ENCODE assay signal across 8 cellular contexts in genomic region chr3:23202921-23203650, GRCh38. TPM values are rescaled to one million over a fixed set of nuclear protein-coding genes. Genes with fewer than 3 reads are reported as not detected.
DNase-seq lines count a peak whose midpoint lies in the region; ATAC-seq and TF ChIP-seq lines count a peak whose summit lies in the region.

Gene UBE2E2 (plus strand): TSS chr3:23203327.

- H2BK12ac ChIP-seq in mesenchymal stem cell (ENCODE audit: low read length in 2 of 2), result peak within 1 kb of the TSS; percentile 77 to 90

- H3K27ac ChIP-seq in 22Rv1, result peak within 1 kb of the TSS; percentile 66
- peak within 1 kb of the TSS; percentile 40 for H3K27ac ChIP-seq in endodermal cell (ENCODE audit: low read depth, low read length)
- no peak within 1 kb of the TSS for H3K27ac ChIP-seq in mesenchymal stem cell (ENCODE audit: low read length, poor library complexity, severe bottlenecking)

- H3K9me3 ChIP-seq in endodermal cell (ENCODE audit: control insufficient read depth, low read length), result no peaks in the 10 kb centered on the region
- H3K9me3 ChIP-seq in mesenchymal stem cell (ENCODE audit: control insufficient read depth, low read length), result no peaks in the 10 kb centered on the region

- H3K14ac ChIP-seq in mesenchymal stem cell (ENCODE audit: low read length in 2 of 2), result peak within 1 kb of the TSS in 1 of 2 experiments; percentile 84

- H3K9ac ChIP-seq in endodermal cell (ENCODE audit: extremely low read depth, low read length, poor library complexity, severe bottlenecking) (peak within 1 kb of the TSS; percentile 74), mesenchymal stem cell (ENCODE audit: low read length) (peak within 1 kb of the TSS; percentile 91)

- H3K23ac ChIP-seq in mesenchymal stem cell (ENCODE audit: low read length in 2 of 2), result peak within 1 kb of the TSS in 1 of 2 experiments; percentile 97

- no peak for TF ChIP-seq CTCF in 22Rv1 (IDR thresholded peaks at IDR 0.05)
- no peak for TF ChIP-seq CTCF in endodermal cell (conservative IDR thresholded peaks at IDR 0.05)

- ATAC-seq in GM18517 (IDR thresholded peaks at IDR 0.05; ENCODE audit: unreplicated experiment) (peak; percentile 75), HG02970 (IDR thresholded peaks at IDR 0.05; ENCODE audit: low FRiP score, unreplicated experiment) (peak; percentile 78)
- ATAC-seq in activated CD8-positive, alpha-beta T cell treated with anti-CD3 and anti-CD28 coated beads, Interleukin-2, amount 10 ng/mL, durations not matched to agents 7 days and 5 days, result peak; percentile 74

- POLR2A ChIA-PET in activated CD8-positive, alpha-beta T cell treated with anti-CD3 and anti-CD28 coated beads, Interleukin-2, amount 10 ng/mL, durations not matched to agents 7 days and 5 days (lab: Charles Lee), result interaction anchor here (0.6 kb wide), 1 partner anchor 71 kb away, joined by 3 read pairs; no protein-coding TSS in a partner anchor

- H3K36me3 Mint-ChIP-seq in activated CD8-positive, alpha-beta T cell treated with anti-CD3 and anti-CD28 coated beads, Interleukin-2, amount 10 ng/mL, durations not matched to agents 7 days and 5 days (ENCODE audit: low read depth), result no peaks in the 10 kb centered on the region
- no peaks in the 10 kb centered on the region for H3K36me3 Mint-ChIP-seq in endodermal cell (ENCODE audit: low read depth)

- H3K27ac Mint-ChIP-seq in activated CD8-positive, alpha-beta T cell treated with anti-CD3 and anti-CD28 coated beads, Interleukin-2, amount 10 ng/mL, durations not matched to agents 7 days and 5 days, result peak within 1 kb of the TSS; percentile 73
- peak within 1 kb of the TSS; percentile 60 for H3K27ac Mint-ChIP-seq in endodermal cell

- no peak within 1 kb of the TSS for H2AK5ac ChIP-seq in mesenchymal stem cell (ENCODE audit: low read length, severe bottlenecking)

- peak within 1 kb of the TSS; percentile 76 for H2AFZ ChIP-seq in mesenchymal stem cell (ENCODE audit: low read depth, low read length)

- H3K4ac ChIP-seq in mesenchymal stem cell (ENCODE audit: low read depth in 1 of 2, low read length in 2 of 2), result peak within 1 kb of the TSS; percentile 64 to 89

- peaks cover 20% of the 10 kb centered on the region for H3K27me3 Mint-ChIP-seq in activated CD8-positive, alpha-beta T cell treated with anti-CD3 and anti-CD28 coated beads, Interleukin-2, amount 10 ng/mL, durations not matched to agents 7 days and 5 days (ENCODE audit: low read depth)
- peaks cover 43% of the 10 kb centered on the region for H3K27me3 Mint-ChIP-seq in endodermal cell (ENCODE audit: insufficient read depth)

- peak within 1 kb of the TSS; percentile 100 for H2BK15ac ChIP-seq in mesenchymal stem cell (ENCODE audit: low read depth, poor library complexity, severe bottlenecking)

- H3K36me3 ChIP-seq in endodermal cell (ENCODE audit: control insufficient read depth, insufficient read depth, low read length), result no peaks in the 10 kb centered on the region
- no peaks in the 10 kb centered on the region for H3K36me3 ChIP-seq in mesenchymal stem cell (ENCODE audit: control insufficient read depth in 1 of 2, insufficient read depth in 2 of 2, low read depth in 1 of 2, low read length in 2 of 2)

- peak within 1 kb of the TSS; percentile 90 for H3K4me3 Mint-ChIP-seq in activated CD8-positive, alpha-beta T cell treated with anti-CD3 and anti-CD28 coated beads, Interleukin-2, amount 10 ng/mL, durations not matched to agents 7 days and 5 days
- H3K4me3 Mint-ChIP-seq in endodermal cell, result peak within 1 kb of the TSS; percentile 78

- H4K8ac ChIP-seq in mesenchymal stem cell (ENCODE audit: low read length), result peak within 1 kb of the TSS; percentile 99

- DNase-seq in NCI-H226 (peak; percentile 38), endodermal cell (peak; percentile 91), mesenchymal stem cell (peak; percentile 62)
- peak; percentile 58 for DNase-seq in activated CD8-positive, alpha-beta T cell treated with anti-CD3 and anti-CD28 coated beads, Interleukin-2, amount 10 ng/mL, durations not matched to agents 7 days and 5 days
- peak; percentile 16 for DNase-seq in stimulated activated CD8-positive, alpha-beta memory T cell treated with anti-CD3 and anti-CD28 coated beads, Interleukin-15, amount 100 ng/mL, for 24 hours (ENCODE audit: low read depth)

- peaks cover 22% of the 10 kb centered on the region for H3K27me3 ChIP-seq in endodermal cell (ENCODE audit: control insufficient read depth, insufficient read depth, low read length, poor library complexity, severe bottlenecking)
- peaks cover 0 to 6% of the 10 kb centered on the region in 2 experiments for H3K27me3 ChIP-seq in mesenchymal stem cell (ENCODE audit: control insufficient read depth in 1 of 2, insufficient read depth in 1 of 2, low read length in 2 of 2)

- H3K4me1 ChIP-seq in endodermal cell (ENCODE audit: control insufficient read depth, insufficient read depth, low read length) (peaks cover 15% of the 10 kb centered on the region), mesenchymal stem cell (ENCODE audit: control insufficient read depth, insufficient read depth, low read depth, low read length) (peaks cover 4% of the 10 kb centered on the region)

- H3K4me1 Mint-ChIP-seq in activated CD8-positive, alpha-beta T cell treated with anti-CD3 and anti-CD28 coated beads, Interleukin-2, amount 10 ng/mL, durations not matched to agents 7 days and 5 days (ENCODE audit: low read depth), result peaks cover 20% of the 10 kb centered on the region
- H3K4me1 Mint-ChIP-seq in endodermal cell, result peaks cover 28% of the 10 kb centered on the region

- H4K91ac ChIP-seq in mesenchymal stem cell (ENCODE audit: low read length), result peak within 1 kb of the TSS; percentile 92

- H3K79me1 ChIP-seq in mesenchymal stem cell (replicated peaks; ENCODE audit: low read length, poor library complexity, severe bottlenecking), result peaks cover 6% of the 10 kb centered on the region

- H3K4me3 ChIP-seq in endodermal cell (ENCODE audit: low read length) (peak within 1 kb of the TSS; percentile 94), mesenchymal stem cell (ENCODE audit: insufficient read depth in 1 of 2, low read depth in 1 of 2, low read length in 2 of 2) (peak within 1 kb of the TSS; percentile 88 to 99)

- peak within 1 kb of the TSS; percentile 92 to 95 for H3K18ac ChIP-seq in mesenchymal stem cell (ENCODE audit: low read depth in 1 of 2, low read length in 2 of 2)

- 0% methylated on average over 18 to 97 of the region's 99 CpGs for WGBS in endodermal cell (ENCODE audit: insufficient coverage in 1 of 2, insufficient read length in 1 of 2), 2 experiments
- WGBS in mesenchymal stem cell, result under 1% methylated on average over 36 of the region's 99 CpGs

- H3K9me3 Mint-ChIP-seq in activated CD8-positive, alpha-beta T cell treated with anti-CD3 and anti-CD28 coated beads, Interleukin-2, amount 10 ng/mL, durations not matched to agents 7 days and 5 days (ENCODE audit: insufficient read depth), result no peaks in the 10 kb centered on the region
- H3K9me3 Mint-ChIP-seq in endodermal cell, result no peaks in the 10 kb centered on the region

- CTCF ChIA-PET in activated CD8-positive, alpha-beta T cell treated with anti-CD3 and anti-CD28 coated beads, Interleukin-2, amount 10 ng/mL, durations not matched to agents 7 days and 5 days (lab: Charles Lee), result no interaction called here

- peak within 1 kb of the TSS; percentile 77 for H3K4me2 ChIP-seq in mesenchymal stem cell (ENCODE audit: low read length, poor library complexity, severe bottlenecking)

- peak within 1 kb of the TSS; percentile 48 for H2BK5ac ChIP-seq in mesenchymal stem cell (ENCODE audit: low read depth, low read length, poor library complexity, severe bottlenecking)

- peak within 1 kb of the TSS; percentile 85 for H2BK120ac ChIP-seq in mesenchymal stem cell (ENCODE audit: low read depth, low read length)

RNA-seq across cellular contexts. Expression of gene UBE2E2, which starts in this region (rescaled TPM):
- total RNA-seq in activated CD8-positive, alpha-beta T cell treated with anti-CD3 and anti-CD28 coated beads, Interleukin-2, amount 10 ng/mL, durations not matched to agents 7 days and 5 days, result 10 to 100 TPM; 11.3 to 11.8 TPM
- 10 to 100 TPM; 23.2 to 34.5 TPM for total RNA-seq in endodermal cell
- 41.5 TPM for polyA plus RNA-seq in endodermal cell (2013, experiment 1 of 2)
- polyA plus RNA-seq in endodermal cell (2013, experiment 2 of 2), result 40.2 TPM
- polyA plus RNA-seq in mesenchymal stem cell (2013, experiment 1 of 2), result 27.2 TPM
- 26.3 TPM for polyA plus RNA-seq in mesenchymal stem cell (2013, experiment 2 of 2)

Comparison
In these comparisons a context has a peak if more than half of its experiments do, and no peak if none do; other contexts are left out.
1. DNase-seq: peak in every context shown above with its lines; median percentile 91 in endodermal cell; 62 in mesenchymal stem cell; 58 in activated CD8-positive, alpha-beta T cell treated with anti-CD3 and anti-CD28 coated beads, Interleukin-2, amount 10 ng/mL, durations not matched to agents 7 days and 5 days; 38 in NCI-H226; 16 in stimulated activated CD8-positive, alpha-beta memory T cell treated with anti-CD3 and anti-CD28 coated beads, Interleukin-15, amount 100 ng/mL, for 24 hours.